ENCODE assay signal across 26 cellular contexts in genomic region chr7:10475940-10476641, GRCh38.
"Had no signal": no experiment of that assay in that cellular context is flagged by ENCODE, and none has a peak within 500 bp of the region (broad histone marks: within the 10 kb centered on the region; RNA-seq: fewer than 3 reads in every experiment).

No MANE protein-coding gene starts in this region.

- H3K9me3 ChIP-seq: Peyer's patch had no signal

- ATAC-seq: activated T-helper 17 cell treated with anti-CD3 and anti-CD28 coated beads, Interleukin-2, amount 50 U/mL, for 72 hours; T-helper 17 cell had no signal

- H3K27me3 ChIP-seq: Peyer's patch, SJSA1 had no signal

- H3K27ac ChIP-seq: Peyer's patch, RWPE1, SJSA1 had no signal

- H3K4me1 ChIP-seq: Peyer's patch, SJSA1 had no signal

- DNase-seq: activated CD4-positive, alpha-beta memory T cell treated with anti-CD3 and anti-CD28 coated beads for 36 hours; activated CD4-positive, alpha-beta T cell treated with anti-CD3 and anti-CD28 coated beads, Interleukin-2, amount 10 ng/mL, durations not matched to agents 7 days and 5 days; activated CD4-positive, CD25-positive, alpha-beta regulatory T cell; activated CD8-positive, alpha-beta memory T cell treated with anti-CD3 and anti-CD28 coated beads for 24 hours; activated gamma-delta T cell; activated naive CD4-positive, alpha-beta T cell treated with anti-CD3 and anti-CD28 coated beads for 36 hours; activated T-cell treated with anti-CD3 and anti-CD28 coated beads, Interleukin-2, amount 50 U/mL, for 48 hours; amygdala; Kasumi-1; NCI-H1105; NCI-H1436; NCI-H1694 treated with DMSO at 0.1 percent for 48 hours; NCI-H2029 treated with DMSO at 0.1 percent for 48 hours; NCI-H345; NCI-H510A; NCI-H526 treated with DMSO at 0.1 percent for 48 hours; NCI-H82; Peyer's patch; SHP77; T-helper 17 cell; T1000 had no signal

- H3K4me3 ChIP-seq: Peyer's patch, SJSA1 had no signal

- FAIRE-seq: astrocyte, TTC549 had no signal

- H3K36me3 ChIP-seq: Peyer's patch, SJSA1 had no signal
